ENCODE assay signal across 18 cellular contexts in genomic region chr6:21556506-21556905, GRCh38. TPM values are rescaled to one million over a fixed set of nuclear protein-coding genes. Genes with fewer than 3 reads are reported as not detected.
DNase-seq lines count a peak whose midpoint lies in the region; ATAC-seq and TF ChIP-seq lines count a peak whose summit lies in the region.
"Had no signal": no experiment of that assay in that cellular context is flagged by ENCODE, and none has a peak within 500 bp of the region (broad histone marks: within the 10 kb centered on the region; RNA-seq: fewer than 3 reads in every experiment).

No MANE protein-coding gene starts in this region.

- 72% methylated on average over 6 of the region's 6 CpGs for WGBS in suprapubic skin

- no TSS peak for BruUV-seq in PC-3 (replicated peaks; lab: Mats Ljungman, UMichigan)

- intact Hi-C loops in PC-3 (cut with micrococcal nuclease) = no loop called here
- intact Hi-C loops in colonic mucosa (cut with DNase I) = no loop called here
- intact Hi-C loops in posterior vena cava (cut with DNase I) = no loop called here

- no peaks in the 10 kb centered on the region for H3F3A ChIP-seq in PC-3 (ENCODE audit: low read length, unreplicated experiment)

- CTCF ChIA-PET in PC-3 (lab: Charles Lee) = no interaction called here

- H3K36me3 ChIP-seq in PC-3 (ENCODE audit: low read depth, low read length) (no peaks in the 10 kb centered on the region), suprapubic skin (no peaks in the 10 kb centered on the region), colonic mucosa (no peaks in the 10 kb centered on the region)
- H3K36me3 ChIP-seq: BE2C had no signal

- H3K9me2 ChIP-seq in PC-3 (replicated peaks; ENCODE audit: low read length) = no peaks in the 10 kb centered on the region

- POLR2A ChIA-PET in PC-3 (lab: Charles Lee; ENCODE audit: unreplicated experiment) = no interaction called here

- H3K9ac ChIP-seq in PC-3 (ENCODE audit: low read length) (no peak overlapping the region), colonic mucosa (ENCODE audit: low read depth in 2 of 2, low read length in 2 of 2) (no peak overlapping the region)
- H3K9ac ChIP-seq: GM23248 had no signal

- H3K4me3 ChIP-seq in PC-3 (ENCODE audit: low read length) (no peak overlapping the region), suprapubic skin (no peak overlapping the region), colonic mucosa (no peak overlapping the region)
- H3K4me3 ChIP-seq: GM23248, K562 had no signal

- H3K4me1 ChIP-seq in PC-3 (ENCODE audit: insufficient read depth, low read length) (peaks cover 18% of the 10 kb centered on the region), suprapubic skin (peaks cover 11% of the 10 kb centered on the region), colonic mucosa (no peaks in the 10 kb centered on the region)
- H3K4me1 ChIP-seq: BE2C had no signal

- TF ChIP-seq CTCF in PC-3 (conservative IDR thresholded peaks at IDR 0.05; ENCODE audit: low read depth, low read length) (no peak), suprapubic skin (IDR thresholded peaks at IDR 0.05) (no peak), colonic mucosa (IDR thresholded peaks at IDR 0.05) (no peak)

- ATAC-seq in PC-3 (peak; percentile 18), HG03442 (IDR thresholded peaks at IDR 0.05; ENCODE audit: unreplicated experiment) (no peak)
- ATAC-seq: K562 had no signal

- peak; percentile 65 for DNase-seq in NCI-H748 (lab: John Stamatoyannopoulos, UW; ENCODE audit: unreplicated experiment)
- no peak for DNase-seq in NCI-H748 treated with DMSO at 0.1 percent for 48 hours (lab: John Stamatoyannopoulos, UW)
- DNase-seq in PC-3 = no peak
- no peak for DNase-seq in epithelial cell of prostate (ENCODE audit: low read depth, low spot score)
- DNase-seq in suprapubic skin (ENCODE audit: low spot score in 2 of 2) = no peak
- no peak for DNase-seq in colonic mucosa
- no peak for DNase-seq in posterior vena cava (ENCODE audit: low spot score)
- DNase-seq: ACHN; BE2C; C1 segment of cervical spinal cord; CD4-positive, alpha-beta T cell; DMS79; GDM1; GM23248; HCEC 1CT; IMR-90 had no signal

- TF ChIP-seq POLR2A in suprapubic skin (IDR thresholded peaks at IDR 0.05) = no peak

- H2AFZ ChIP-seq in PC-3 (ENCODE audit: low read length) = no peak overlapping the region
- H2AFZ ChIP-seq: GM23248 had no signal

- H4K20me1 ChIP-seq in PC-3 (ENCODE audit: low read length) = no peaks in the 10 kb centered on the region

- H3K27ac ChIP-seq in PC-3 (ENCODE audit: low read length) (peak overlapping the region; percentile 56), epithelial cell of prostate (peak overlapping the region; percentile 25), suprapubic skin (peak overlapping the region; percentile 37), colonic mucosa (no peak overlapping the region)
- H3K27ac ChIP-seq: GM23248 had no signal

- no peaks in the 10 kb centered on the region for H3K79me2 ChIP-seq in PC-3 (ENCODE audit: low read length)

- peak overlapping the region; percentile 37 for H3K4me2 ChIP-seq in PC-3 (ENCODE audit: low read length)

- H3K27me3 ChIP-seq in PC-3 (ENCODE audit: low read length) = no peaks in the 10 kb centered on the region
- H3K27me3 ChIP-seq in suprapubic skin = no peaks in the 10 kb centered on the region
- no peaks in the 10 kb centered on the region for H3K27me3 ChIP-seq in colonic mucosa
- H3K27me3 ChIP-seq: BE2C had no signal

- no peak for TF ChIP-seq EP300 in suprapubic skin (IDR thresholded peaks at IDR 0.05)

- no peaks in the 10 kb centered on the region for H3K9me3 ChIP-seq in PC-3 (ENCODE audit: low read length)
- no peaks in the 10 kb centered on the region for H3K9me3 ChIP-seq in suprapubic skin
- H3K9me3 ChIP-seq in colonic mucosa = no peaks in the 10 kb centered on the region
- H3K9me3 ChIP-seq: BE2C had no signal

RNA-seq across cellular contexts. Expression of gene SOX4, which starts 37.0 kb away (rescaled TPM):
- total RNA-seq in PC-3 (2014; rRNA removed) (46.1 and 62.8 TPM in 2 replicates), suprapubic skin (10 to 100 TPM; 10.9 to 16.7 (median 15.8) TPM), colonic mucosa (10 to 100 TPM; 45.1 to 47.0 TPM), posterior vena cava (10 to 100 TPM in 1 of 2 donors, 1 to 10 TPM in 1; 7.4 to 10.3 TPM)
